Comparison of ENCODE assay signal across 8 cellular contexts in the genomic region with DNA sequence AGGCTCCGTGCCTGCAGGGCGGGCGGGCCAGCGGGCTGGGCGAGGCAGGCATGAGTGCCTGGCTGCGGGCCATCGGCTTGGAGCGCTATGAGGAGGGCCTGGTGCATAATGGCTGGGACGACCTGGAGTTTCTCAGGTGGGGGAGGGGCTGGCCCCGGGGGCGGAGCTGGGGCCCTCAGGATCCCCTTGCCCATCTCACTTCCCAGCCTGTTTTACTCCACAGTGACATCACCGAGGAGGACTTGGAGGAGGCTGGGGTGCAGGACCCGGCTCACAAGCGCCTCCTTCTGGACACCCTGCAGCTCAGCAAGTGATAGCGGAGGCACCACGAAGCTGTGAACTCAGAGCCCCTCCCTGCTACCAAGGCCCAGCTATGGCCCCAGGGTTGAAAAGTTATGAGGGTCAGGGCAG. TPM values are rescaled to one million over a fixed set of nuclear protein-coding genes. Genes with fewer than 3 reads are reported as not detected.
DNase-seq lines count a peak whose midpoint lies in the region; ATAC-seq and TF ChIP-seq lines count a peak whose summit lies in the region.

No MANE protein-coding gene starts in this region.

- H3K4me2 ChIP-seq in GM23338, result peak overlapping the region; percentile 94

- peaks cover 34% of the 10 kb centered on the region for H3K4me1 Mint-ChIP-seq in GM23338
- peaks cover 15% of the 10 kb centered on the region for H3K4me1 Mint-ChIP-seq in activated naive CD4-positive, alpha-beta T cell treated with anti-CD3 and anti-CD28 coated beads, Interleukin-2, amount 10 ng/mL, durations not matched to agents 7 days and 5 days

- 0 out of 2 replicates have a peak, but pooled peaks cover 1% of the 10 kb centered on the region for H3F3A ChIP-seq in GM23338 (replicated peaks; ENCODE audit: low read depth)

- peak; percentile 81 for TF ChIP-seq CTCF in BJ (IDR thresholded peaks at IDR 0.05; ENCODE audit: insufficient read depth, low read depth, low read length)
- peak; percentile 84 to 89 for TF ChIP-seq CTCF in GM23338 (conservative IDR thresholded peaks at IDR 0.05; ENCODE audit: low read depth in 2 of 2)
- peak; percentile 53 for TF ChIP-seq CTCF in psoas muscle (IDR thresholded peaks at IDR 0.05)

- H3K4me3 ChIP-seq in BJ (ENCODE audit: low read depth, low read length), result no peak overlapping the region
- H3K4me3 ChIP-seq in GM23338, result peak overlapping the region; percentile 60
- H3K4me3 ChIP-seq in psoas muscle, result no peak overlapping the region

- no peaks in the 10 kb centered on the region for H3K79me2 ChIP-seq in GM23338 (replicated peaks; ENCODE audit: insufficient read depth)

- TF ChIP-seq POLR2A in GM18505 (IDR thresholded peaks at IDR 0.05; ENCODE audit: borderline replicate concordance, extremely low read depth, insufficient read depth, insufficient read length), result no peak

- peaks cover 22% of the 10 kb centered on the region for H3K4me1 ChIP-seq in GM23338 (ENCODE audit: insufficient read depth)
- peaks cover 10% of the 10 kb centered on the region for H3K4me1 ChIP-seq in psoas muscle

- H3K36me3 ChIP-seq in BJ (ENCODE audit: control insufficient read depth, insufficient read depth, low read length), result peaks cover 29% of the 10 kb centered on the region
- H3K36me3 ChIP-seq in GM23338 (ENCODE audit: insufficient read depth), result no peaks in the 10 kb centered on the region
- peaks cover 0 to 55% of the 10 kb centered on the region in 2 donors for H3K36me3 ChIP-seq in psoas muscle (ENCODE audit: insufficient read depth in 1 of 2, low read depth in 1 of 2)

- H3K27ac ChIP-seq in GM23338 (ENCODE audit: low read depth) (no peak overlapping the region), psoas muscle (no peak overlapping the region)

- peaks cover 4% of the 10 kb centered on the region; the same call in 2 of the 3 replicates for H3K9me3 Mint-ChIP-seq in GM23338
- no peaks in the 10 kb centered on the region for H3K9me3 Mint-ChIP-seq in activated naive CD4-positive, alpha-beta T cell treated with anti-CD3 and anti-CD28 coated beads, Interleukin-2, amount 10 ng/mL, durations not matched to agents 7 days and 5 days

- intact Hi-C loops in left cardiac atrium (cut with DNase I), result loop anchor here in 1 of 2 donors (10.0 kb wide), 1 partner anchor 187 kb away; no protein-coding TSS in a partner anchor
- intact Hi-C loops in psoas muscle (cut with DNase I), result loop anchor here (5.0 to 10.0 kb wide), 4 partner anchors 123 to 223 kb away; a partner anchor contains a TSS

- no peaks in the 10 kb centered on the region for H3K9me2 ChIP-seq in GM23338 (ENCODE audit: insufficient read depth)

- DNase-seq in BJ (ENCODE audit: low read depth) (no peak), GM23338 (ENCODE audit: low spot score) (peak; percentile 95), NOMO-1 treated with DMSO at 0.1 percent for 48 hours (lab: John Stamatoyannopoulos, UW; ENCODE audit: unreplicated experiment) (peak; percentile 41), left cardiac atrium (no peak), psoas muscle (peak in 1 of 2 donors; percentile 78)
- peak; percentile 65 for DNase-seq in activated naive CD4-positive, alpha-beta T cell treated with anti-CD3 and anti-CD28 coated beads, Interleukin-2, amount 10 ng/mL, durations not matched to agents 7 days and 5 days

- H3K9me3 ChIP-seq in psoas muscle, result no peaks in the 10 kb centered on the region

- H3K27ac Mint-ChIP-seq in GM23338, result no peak overlapping the region
- H3K27ac Mint-ChIP-seq in activated naive CD4-positive, alpha-beta T cell treated with anti-CD3 and anti-CD28 coated beads, Interleukin-2, amount 10 ng/mL, durations not matched to agents 7 days and 5 days, result no peak overlapping the region

- peaks cover 11% of the 10 kb centered on the region for H3K27me3 ChIP-seq in BJ (ENCODE audit: control insufficient read depth, insufficient read depth, low read length)
- peaks cover 48% of the 10 kb centered on the region for H3K27me3 ChIP-seq in GM23338 (ENCODE audit: insufficient read depth)
- peaks cover 0 to 16% (median 6%) of the 10 kb centered on the region in 3 donors for H3K27me3 ChIP-seq in psoas muscle (ENCODE audit: insufficient read depth in 3 of 3, low read length in 2 of 3)

- no peak overlapping the region for H2AFZ ChIP-seq in GM23338

- ATAC-seq in GM23338 (peak; percentile 70), left cardiac atrium (peak; percentile 29 to 44), psoas muscle (peak; percentile 21 to 67 (median 43)), GM18520 (IDR thresholded peaks at IDR 0.05; ENCODE audit: unreplicated experiment) (no peak), GM18505 (IDR thresholded peaks at IDR 0.05; ENCODE audit: unreplicated experiment) (no peak)

- H4K20me1 ChIP-seq in GM23338 (replicated peaks; ENCODE audit: insufficient read depth), result peaks cover 8% of the 10 kb centered on the region

- POLR2A ChIA-PET in BJ (lab: Charles Lee), result no interaction called here

- 50 to 58% (median 54%) methylated on average over 15 to 16 of the region's 16 CpGs for WGBS in psoas muscle, 3 donors

- CTCF ChIA-PET in BJ (lab: Yijun Ruan, JAX), result interaction anchor here (0.6 to 4.6 kb wide), 20 partner anchors 10 to 262 kb away, joined by 3 to 57 read pairs (median 3); a partner anchor contains a TSS
- CTCF ChIA-PET in activated naive CD4-positive, alpha-beta T cell treated with anti-CD3 and anti-CD28 coated beads, Interleukin-2, amount 10 ng/mL, durations not matched to agents 7 days and 5 days (lab: Charles Lee), result interaction anchor here (0.6 to 2.5 kb wide), 9 partner anchors 10 to 260 kb away, joined by 3 to 18 read pairs (median 3); a partner anchor contains a TSS

- H3K27me3 Mint-ChIP-seq in GM23338 (ENCODE audit: insufficient read depth, low read depth, poor library complexity), result peaks cover 51% of the 10 kb centered on the region
- H3K27me3 Mint-ChIP-seq in activated naive CD4-positive, alpha-beta T cell treated with anti-CD3 and anti-CD28 coated beads, Interleukin-2, amount 10 ng/mL, durations not matched to agents 7 days and 5 days, result peaks cover 51% of the 10 kb centered on the region

- H3K36me3 Mint-ChIP-seq in GM23338 (ENCODE audit: low read depth), result peaks cover 39% of the 10 kb centered on the region
- peaks cover 29% of the 10 kb centered on the region for H3K36me3 Mint-ChIP-seq in activated naive CD4-positive, alpha-beta T cell treated with anti-CD3 and anti-CD28 coated beads, Interleukin-2, amount 10 ng/mL, durations not matched to agents 7 days and 5 days

- peak overlapping the region; percentile 77; the same call in 2 of the 3 replicates for H3K4me3 Mint-ChIP-seq in GM23338
- H3K4me3 Mint-ChIP-seq in activated naive CD4-positive, alpha-beta T cell treated with anti-CD3 and anti-CD28 coated beads, Interleukin-2, amount 10 ng/mL, durations not matched to agents 7 days and 5 days, result no peak overlapping the region

TF ChIP-seq in GM23338, 12 proteins besides CTCF, POLR2A, EP300 and RAD21:
- TF ChIP-seq POLR2AphosphoS5 (IDR thresholded peaks at IDR 0.05; ENCODE audit: low read depth) (peak; percentile 33; the same call in 1 of the 2 replicates), CREB1 (CRISPR knock-in tag; IDR thresholded peaks at IDR 0.05; ENCODE audit: low read depth) (peak; percentile 80), JUNB (IDR thresholded peaks at IDR 0.05; ENCODE audit: unreplicated experiment) (no peak), ZNF331 (CRISPR knock-in tag; IDR thresholded peaks at IDR 0.05; ENCODE audit: low read depth) (no peak)

RNA-seq across cellular contexts. Expression of a gene that starts 5.9 kb away (rescaled TPM):
- polyA plus RNA-seq in BJ (2011; rRNA removed) (not detected in 2 replicates), GM23338 (2016; fragmentation: Nextera tagmentation; extraction: Ambion mirVana) (0.23 and 0.31 TPM in 2 replicates), psoas muscle (under 1 TPM in 1 of 3 donors, not detected in 2; 0.07 TPM)
- polyA minus RNA-seq in BJ (2011; rRNA and poly(A)+ RNA removed), result not detected in 2 replicates
- total RNA-seq in GM23338 (2014; rRNA removed; shearing (Covaris generic)), result not detected in 2 replicates
- total RNA-seq in left cardiac atrium (not detected), psoas muscle (not detected)

RNA-seq across cellular contexts. Expression of a gene that starts 13.5 kb away (rescaled TPM):
- polyA plus RNA-seq in BJ (2011; rRNA removed) (114 and 164 TPM in 2 replicates), GM23338 (2016; fragmentation: Nextera tagmentation; extraction: Ambion mirVana) (15.5 and 21.5 TPM in 2 replicates), psoas muscle (10 to 100 TPM; 35.2 to 84.9 (median 60.1) TPM)
- polyA minus RNA-seq in BJ (2011; rRNA and poly(A)+ RNA removed), result 148 and 217 TPM in 2 replicates
- total RNA-seq in GM23338 (2014; rRNA removed; shearing (Covaris generic)), result 54.3 and 54.7 TPM in 2 replicates
- total RNA-seq in left cardiac atrium (10 to 100 TPM; 89.5 to 96.4 TPM), psoas muscle (100 to 1,000 TPM in 3 of 4 donors, 10 to 100 TPM in 1; 90.7 to 125 (median 121) TPM)

RNA-seq across cellular contexts. Expression of a gene that starts 21.5 kb away (rescaled TPM):
- polyA plus RNA-seq in BJ (2011; rRNA removed) (not detected in 2 replicates), GM23338 (2016; fragmentation: Nextera tagmentation; extraction: Ambion mirVana) (not detected in 2 replicates), psoas muscle (1 to 10 TPM; 2.9 to 4.5 (median 4.5) TPM)
- polyA minus RNA-seq in BJ (2011; rRNA and poly(A)+ RNA removed), result not detected in 2 replicates
- total RNA-seq in GM23338 (2014; rRNA removed; shearing (Covaris generic)), result not detected in 2 replicates
- total RNA-seq in left cardiac atrium (10 to 100 TPM; 24.0 to 57.0 TPM), psoas muscle (10 to 100 TPM in 2 of 4 donors, 1 to 10 TPM in 2; 5.3 to 14.2 (median 9.4) TPM)

RNA-seq across cellular contexts. Expression of a gene that starts 46.1 kb away (rescaled TPM):
- 0.83 and 1.2 TPM in 2 replicates for polyA plus RNA-seq in BJ (2011; rRNA removed)
- polyA minus RNA-seq in BJ (2011; rRNA and poly(A)+ RNA removed), result 0.24 TPM in 1 of 2 replicates, not detected in the other
- 0.27 TPM in 1 of 2 replicates, not detected in the other for total RNA-seq in GM23338 (2014; rRNA removed; shearing (Covaris generic))
- 0.42 and 0.68 TPM in 2 replicates for polyA plus RNA-seq in GM23338 (2016; fragmentation: Nextera tagmentation; extraction: Ambion mirVana)
- not detected for total RNA-seq in left cardiac atrium
- under 1 TPM in 2 of 4 donors, not detected in 2; 0.22 to 0.36 TPM for total RNA-seq in psoas muscle
- polyA plus RNA-seq in psoas muscle, result not detected

Comparison
In these comparisons a context has a peak if more than half of its experiments do, and no peak if none do; other contexts are left out.
1. DNase-seq: peak in GM23338 (single experiment), NOMO-1 treated with DMSO at 0.1 percent for 48 hours (single experiment) and activated naive CD4-positive, alpha-beta T cell treated with anti-CD3 and anti-CD28 coated beads, Interleukin-2, amount 10 ng/mL, durations not matched to agents 7 days and 5 days (single experiment); none in BJ (single experiment) and left cardiac atrium (single experiment).
2. ATAC-seq: peak in GM23338 (single experiment), left cardiac atrium (2 of 2) and psoas muscle (4 of 4); none in GM18520 (single experiment) and GM18505 (single experiment).
3. Peak in every context shown above with its lines, with median percentiles within 50 percentile points of each other: CTCF ChIP-seq.